In genomic region chr10:124994573-124995473, GRCh38 we compare ENCODE assay signal across 17 cellular contexts. TPM values are rescaled to one million over a fixed set of nuclear protein-coding genes. Genes with fewer than 3 reads are reported as not detected.
A peak's percentile ranks its signal among the peaks of the same experiment; 100 is the strongest.
DNase-seq lines count a peak whose midpoint lies in the region; ATAC-seq, FAIRE-seq and TF ChIP-seq lines count a peak whose summit lies in the region.
"Had no signal": no experiment of that assay in that cellular context is flagged by ENCODE, and none has a peak within 500 bp of the region (broad histone marks: within the 10 kb centered on the region; RNA-seq: fewer than 3 reads in every experiment).

No MANE protein-coding gene starts in this region.

- H3K4me3 ChIP-seq in kidney (ENCODE audit: low read length in 2 of 2) = no peak overlapping the region
- H3K4me3 ChIP-seq: GM12878, pancreas had no signal

- no peaks in the 10 kb centered on the region for H3K9me3 ChIP-seq in kidney (ENCODE audit: control insufficient read depth in 1 of 2, low read length in 2 of 2)
- H3K9me3 ChIP-seq: pancreas had no signal

- H3K27ac Mint-ChIP-seq in activated CD4-positive, alpha-beta memory T cell treated with anti-CD3 and anti-CD28 coated beads for 36 hours = no peak overlapping the region
- H3K27ac Mint-ChIP-seq: dendritic cell treated with granulocyte-macrophage colony-stimulating factor and Interleukin-4, amounts not matched to agents 40 ng/mL and 50 ng/mL, for 4 days had no signal

- no peaks in the 10 kb centered on the region for H3K36me3 Mint-ChIP-seq in activated CD4-positive, alpha-beta memory T cell treated with anti-CD3 and anti-CD28 coated beads for 36 hours

- peaks cover 3% of the 10 kb centered on the region for H3K27me3 Mint-ChIP-seq in activated CD4-positive, alpha-beta memory T cell treated with anti-CD3 and anti-CD28 coated beads for 36 hours
- H3K27me3 Mint-ChIP-seq: dendritic cell treated with granulocyte-macrophage colony-stimulating factor and Interleukin-4, amounts not matched to agents 40 ng/mL and 50 ng/mL, for 4 days had no signal

- POLR2A ChIA-PET in activated CD4-positive, alpha-beta memory T cell treated with anti-CD3 and anti-CD28 coated beads for 36 hours (lab: Charles Lee) = no interaction called here

- no peak overlapping the region for H3K9ac ChIP-seq in kidney (ENCODE audit: low read length in 2 of 2)

- H3K36me3 ChIP-seq in kidney (ENCODE audit: control insufficient read depth in 1 of 2, insufficient read depth in 2 of 2, low read length in 2 of 2) = peaks cover 49 to 71% of the 10 kb centered on the region in 2 donors

- intact Hi-C loops in activated CD4-positive, alpha-beta memory T cell treated with anti-CD3 and anti-CD28 coated beads for 36 hours (cut with micrococcal nuclease) = no loop called here
- intact Hi-C loops in kidney (cut with DNase I) (no loop called here), sciatic nerve (cut with DNase I) (loop anchor here (10.0 kb wide), 1 partner anchor 50 kb away; no protein-coding TSS in a partner anchor)

- H3K4me3 Mint-ChIP-seq in activated CD4-positive, alpha-beta memory T cell treated with anti-CD3 and anti-CD28 coated beads for 36 hours = no peak overlapping the region
- H3K4me3 Mint-ChIP-seq: activated T-cell treated with anti-CD3 and anti-CD28 coated beads, Interleukin-2, amount 50 U/mL, for 4 hours; dendritic cell treated with granulocyte-macrophage colony-stimulating factor and Interleukin-4, amounts not matched to agents 40 ng/mL and 50 ng/mL, for 4 days had no signal

- no peaks in the 10 kb centered on the region for H3K9me3 Mint-ChIP-seq in activated CD4-positive, alpha-beta memory T cell treated with anti-CD3 and anti-CD28 coated beads for 36 hours
- H3K9me3 Mint-ChIP-seq: activated T-cell treated with anti-CD3 and anti-CD28 coated beads, Interleukin-2, amount 50 U/mL, for 4 hours; dendritic cell treated with granulocyte-macrophage colony-stimulating factor and Interleukin-4, amounts not matched to agents 40 ng/mL and 50 ng/mL, for 4 days had no signal

- TF ChIP-seq CTCF in GM20000 (IDR thresholded peaks at IDR 0.05; ENCODE audit: extremely low read depth, missing control alignments) (no peak), kidney (IDR thresholded peaks at IDR 0.05; ENCODE audit: borderline replicate concordance, extremely low read depth, insufficient read depth) (no peak)

- FAIRE-seq in kidney (lab: Jason Lieb, UNC) = no peak
- FAIRE-seq in GM12891 (lab: Jason Lieb, UNC) = no peak
- FAIRE-seq: pancreas, RCC 7860 had no signal

- peaks cover 0 to under 1% of the 10 kb centered on the region in 2 donors for H3K4me1 ChIP-seq in kidney (ENCODE audit: control insufficient read depth in 1 of 2, insufficient read depth in 1 of 2, low read depth in 1 of 2, low read length in 2 of 2)

- H3K4me1 Mint-ChIP-seq in activated CD4-positive, alpha-beta memory T cell treated with anti-CD3 and anti-CD28 coated beads for 36 hours (ENCODE audit: low read depth) = no peaks in the 10 kb centered on the region

- no peak overlapping the region for H3K27ac ChIP-seq in kidney (ENCODE audit: low read depth in 2 of 2, low read length in 2 of 2)
- H3K27ac ChIP-seq: pancreas had no signal

- DNase-seq in GM20000 (ENCODE audit: low spot score) (peak; percentile 4), kidney (peak; percentile 71), sciatic nerve (ENCODE audit: low spot score) (peak; percentile 54), MV-4-11 (lab: John Stamatoyannopoulos, UW) (no peak), GM12891 (ENCODE audit: insufficient read length, low spot score) (no peak), NCI-H1417 treated with DMSO at 0.1 percent for 48 hours (lab: John Stamatoyannopoulos, UW) (no peak)
- peak; percentile 5 for DNase-seq in activated CD4-positive, alpha-beta memory T cell treated with anti-CD3 and anti-CD28 coated beads for 36 hours
- DNase-seq: activated CD4-positive, alpha-beta T cell treated with anti-CD3 and anti-CD28 coated beads for 1 hour; activated T-cell treated with anti-CD3 and anti-CD28 coated beads, Interleukin-2, amount 50 U/mL, for 4 hours; NCI-H2029 treated with DMSO at 0.1 percent for 48 hours; NCI-H69; T-helper 1 cell had no signal

- ATAC-seq in sciatic nerve (no peak), HG02642 (IDR thresholded peaks at IDR 0.05; ENCODE audit: poor library complexity, unreplicated experiment) (no peak)
- ATAC-seq: activated T-cell treated with anti-CD3 and anti-CD28 coated beads, Interleukin-2, amount 50 U/mL, for 4 hours; GM12878; pancreas had no signal

- CTCF ChIA-PET in activated CD4-positive, alpha-beta memory T cell treated with anti-CD3 and anti-CD28 coated beads for 36 hours (lab: Charles Lee) = no interaction called here

- no peak for TF ChIP-seq POLR2A in GM12891 (IDR thresholded peaks at IDR 0.05; ENCODE audit: low read depth, low read length)

TF ChIP-seq in GM12891, 5 proteins besides CTCF, POLR2A, EP300 and RAD21:
- no peak for TF ChIP-seq SPI1 (IDR thresholded peaks at IDR 0.05; ENCODE audit: low read depth, low read length)
- TF ChIP-seq POU2F2 (IDR thresholded peaks at IDR 0.05; ENCODE audit: low read depth, low read length) = no peak
- TF ChIP-seq PAX5 (IDR thresholded peaks at IDR 0.05; ENCODE audit: insufficient read depth, low read length, severe bottlenecking) = no peak
- no peak for TF ChIP-seq TAF1 (IDR thresholded peaks at IDR 0.05; ENCODE audit: low read depth, low read length)
- no peak for TF ChIP-seq POLR2AphosphoS5 (IDR thresholded peaks at IDR 0.05; ENCODE audit: low read depth, low read length)

RNA-seq across cellular contexts. Expression of gene ZRANB1, which starts 52.9 kb away (rescaled TPM):
- total RNA-seq in activated CD4-positive, alpha-beta memory T cell treated with anti-CD3 and anti-CD28 coated beads for 36 hours = 10 to 100 TPM; 10.5 to 10.8 TPM
- 17.5 TPM for total RNA-seq in kidney
- polyA plus RNA-seq in kidney (ENCODE audit: insufficient read depth, low read depth, low replicate concordance) = 8.9 TPM
- 27.6 TPM for total RNA-seq in sciatic nerve
- 5.2 TPM for polyA plus RNA-seq in GM12891 (2012; ENCODE audit: low read depth, missing spikeins)

Comparison
In these comparisons a context has a peak if more than half of its experiments do, and no peak if none do; other contexts are left out.
1. DNase-seq: peak in GM20000 (single experiment), activated CD4-positive, alpha-beta memory T cell treated with anti-CD3 and anti-CD28 coated beads for 36 hours (single experiment), kidney (single experiment) and sciatic nerve (single experiment); none in MV-4-11 (single experiment), GM12891 (single experiment) and NCI-H1417 treated with DMSO at 0.1 percent for 48 hours (single experiment).